Comparison of ENCODE assay signal across 22 cellular contexts in genomic region chr10:124273141-124273540, GRCh38.
DNase-seq lines count a peak whose midpoint lies in the region; ATAC-seq and TF ChIP-seq lines count a peak whose summit lies in the region.
"Had no signal": no experiment of that assay in that cellular context is flagged by ENCODE, and none has a peak within 500 bp of the region (broad histone marks: within the 10 kb centered on the region; RNA-seq: fewer than 3 reads in every experiment).

No MANE protein-coding gene starts in this region.

- H3K9me3 ChIP-seq in HEK293 (ENCODE audit: control insufficient read depth, insufficient read depth, low read depth, low read length) (no peaks in the 10 kb centered on the region; the same call in 1 of the 2 replicates), osteoblast (ENCODE audit: low read depth, low read length) (peaks cover 19% of the 10 kb centered on the region)

- intact Hi-C loops in posterior cingulate gyrus (cut with DNase I) = no loop called here
- intact Hi-C loops in posterior vena cava (cut with DNase I) = no loop called here

- H3K79me2 ChIP-seq in osteoblast (ENCODE audit: insufficient read depth, low read length) = no peaks in the 10 kb centered on the region

- peaks cover 4% of the 10 kb centered on the region for H3K27me3 ChIP-seq in osteoblast (ENCODE audit: insufficient read depth, low read length)
- H3K27me3 ChIP-seq: BLaER1 treated with 17β-estradiol and CSF1 and Interleukin-3, amounts not matched to agents 10 nM and 100 nM had no signal

- POLR2A ChIA-PET in HEK293 (lab: Yijun Ruan, JAX) = no interaction called here

- DNase-seq in Caki2 (ENCODE audit: low read depth) (peak; percentile 14), osteoblast (ENCODE audit: insufficient read length, low spot score, missing footprints) (peak; percentile 8), posterior cingulate gyrus (no peak), posterior vena cava (ENCODE audit: low spot score) (no peak)
- DNase-seq: AML-193; Caco-2; CD4-positive, alpha-beta T cell; CD8-positive, alpha-beta T cell; DMS 273 treated with DMSO at 0.1 percent for 48 hours; DMS153; DMS53; DMS79; DND-41; EL; GDM1 had no signal

- TF ChIP-seq CTCF in HEK293 (tag by site-specific recombination; IDR thresholded peaks at IDR 0.05) = no peak
- TF ChIP-seq CTCF in osteoblast (IDR thresholded peaks at IDR 0.05; ENCODE audit: extremely low read depth, low read depth, low read length) = no peak

- in situ Hi-C loops in Caki2 (cut with HindIII; ENCODE audit: low pct_unique_long_range_greater_than_20kb, low sequenced_read_pairs) = no loop called here

- no peak for ATAC-seq in HG02678 (IDR thresholded peaks at IDR 0.05; ENCODE audit: unreplicated experiment)
- ATAC-seq: A549; CD8-positive, alpha-beta T cell; GM12878 had no signal

- H3K4me1 ChIP-seq in HEK293 (ENCODE audit: control insufficient read depth, insufficient read depth, low read length) (no peaks in the 10 kb centered on the region), osteoblast (ENCODE audit: insufficient read depth, low read length) (no peaks in the 10 kb centered on the region)
- H3K4me1 ChIP-seq: A549, Caco-2 had no signal

- no peak overlapping the region for H3K4me3 ChIP-seq in HEK293 (ENCODE audit: low read depth, low read length)
- H3K4me3 ChIP-seq in osteoblast (ENCODE audit: insufficient read depth, low read length) = no peak overlapping the region
- H3K4me3 ChIP-seq: A549, GM12878 had no signal

- H3K4me2 ChIP-seq in osteoblast (ENCODE audit: insufficient read depth, low read length) = no peak overlapping the region
- H3K4me2 ChIP-seq: A549; BLaER1 treated with 17β-estradiol and CSF1 and Interleukin-3, amounts not matched to agents 10 nM and 100 nM had no signal

- no peak overlapping the region for H3K27ac ChIP-seq in HEK293 (ENCODE audit: extremely low read depth, low read depth, low read length)
- no peak overlapping the region for H3K27ac ChIP-seq in osteoblast (ENCODE audit: low read depth, low read length)
- H3K27ac ChIP-seq: 22Rv1; A549; BLaER1 treated with 17β-estradiol and CSF1 and Interleukin-3, amounts not matched to agents 10 nM and 100 nM; C4-2B had no signal

- no peak overlapping the region for H2AFZ ChIP-seq in osteoblast (ENCODE audit: low read length)

- no peaks in the 10 kb centered on the region for H4K20me1 ChIP-seq in osteoblast (ENCODE audit: insufficient read depth, low read length)
- H4K20me1 ChIP-seq: BLaER1 treated with 17β-estradiol and CSF1 and Interleukin-3, amounts not matched to agents 10 nM and 100 nM had no signal

- CTCF ChIA-PET in HEK293 (lab: Yijun Ruan, JAX) = interaction anchor here (1.2 kb wide), 1 partner anchor 116 kb away, joined by 5 read pairs; no protein-coding TSS in a partner anchor

- no peaks in the 10 kb centered on the region for H3K36me3 ChIP-seq in HEK293 (ENCODE audit: control insufficient read depth in 2 of 2, insufficient read depth in 1 of 2, low read length in 2 of 2)
- no peaks in the 10 kb centered on the region for H3K36me3 ChIP-seq in osteoblast (ENCODE audit: insufficient read depth, low read length)

TF ChIP-seq in HEK293, 187 proteins besides CTCF, POLR2A, EP300 and RAD21:
- no peak for TF ChIP-seq ZNF777 (tag by site-specific recombination; IDR thresholded peaks at IDR 0.05; ENCODE audit: borderline replicate concordance)
- no peak for TF ChIP-seq PBX3 (CRISPR knock-in tag; IDR thresholded peaks at IDR 0.05)
- TF ChIP-seq HIC1 (tag by site-specific recombination; IDR thresholded peaks at IDR 0.05) = no peak
- peak; percentile 98 for TF ChIP-seq ZNF133 (tag by site-specific recombination; IDR thresholded peaks at IDR 0.05)
- TF ChIP-seq ZBTB10 (tag by site-specific recombination; IDR thresholded peaks at IDR 0.05) = no peak
- TF ChIP-seq KLF8 (tag by site-specific recombination; IDR thresholded peaks at IDR 0.05) = no peak
- TF ChIP-seq, protein P1, sequence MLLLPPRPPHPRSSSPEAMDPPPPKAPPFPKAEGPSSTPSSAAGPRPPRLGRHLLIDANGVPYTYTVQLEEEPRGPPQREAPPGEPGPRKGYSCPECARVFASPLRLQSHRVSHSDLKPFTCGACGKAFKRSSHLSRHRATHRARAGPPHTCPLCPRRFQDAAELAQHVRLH (tag by site-specific recombination; IDR thresholded peaks at IDR 0.05) = no peak
- no peak for TF ChIP-seq ZNF292 (tag by site-specific recombination; IDR thresholded peaks at IDR 0.05; ENCODE audit: borderline replicate concordance, low read depth)
- no peak for TF ChIP-seq GFI1B (tag by site-specific recombination; IDR thresholded peaks at IDR 0.05)
- no peak for TF ChIP-seq ZNF2 (tag by site-specific recombination; IDR thresholded peaks at IDR 0.05)
- no peak for TF ChIP-seq ZBTB48 (tag by site-specific recombination; IDR thresholded peaks at IDR 0.05)
- TF ChIP-seq SETDB1 (IDR thresholded peaks at IDR 0.05; ENCODE audit: insufficient read length, low read length) = peak; percentile 71
- no peak for TF ChIP-seq ZNF768 (tag by site-specific recombination; IDR thresholded peaks at IDR 0.05)
- no peak for TF ChIP-seq ZBTB20 (tag by site-specific recombination; IDR thresholded peaks at IDR 0.05)
- TF ChIP-seq ZNF658 (tag by site-specific recombination; IDR thresholded peaks at IDR 0.05) = no peak
- no peak for TF ChIP-seq ZNF549 (tag by site-specific recombination; IDR thresholded peaks at IDR 0.05)
TF ChIP-seq in HEK293: peak in this region for 2.

Comparison
In these comparisons a context has a peak if more than half of its experiments do, and no peak if none do; other contexts are left out.
1. DNase-seq: peak in Caki2 (single experiment) and osteoblast (single experiment); none in posterior cingulate gyrus (0 of 10) and posterior vena cava (single experiment).